35 cellular contexts compared by ENCODE assay signal in genomic region chr10:31422634-31423033, GRCh38.
DNase-seq lines count a peak whose midpoint lies in the region; FAIRE-seq and TF ChIP-seq lines count a peak whose summit lies in the region.
"Had no signal": no experiment of that assay in that cellular context is flagged by ENCODE, and none has a peak within 500 bp of the region (broad histone marks: within the 10 kb centered on the region; RNA-seq: fewer than 3 reads in every experiment).

No MANE protein-coding gene starts in this region.

- POLR2A ChIA-PET in HEK293 (lab: Yijun Ruan, JAX): no interaction called here

- peaks cover 23% of the 10 kb centered on the region for H3K36me3 Mint-ChIP-seq in activated naive CD4-positive, alpha-beta T cell treated with anti-CD3 and anti-CD28 coated beads, Interleukin-2, amount 50 U/mL, for 24 hours
- H3K36me3 Mint-ChIP-seq in chondrocyte (ENCODE audit: low read depth): no peaks in the 10 kb centered on the region
- H3K36me3 Mint-ChIP-seq: CD14-positive monocyte had no signal

- no peak for DNase-seq in activated naive CD4-positive, alpha-beta T cell (lab: John Stamatoyannopoulos, UW)
- no peak for DNase-seq in GM12891 (ENCODE audit: insufficient read length, low spot score)
- no peak for DNase-seq in SHP77 treated with DMSO at 0.1 percent for 48 hours (lab: John Stamatoyannopoulos, UW)
- no peak for DNase-seq in chondrocyte (ENCODE audit: low spot score)
- DNase-seq: 8988T; ACHN; AML-193; BE2C; C1 segment of cervical spinal cord; Caco-2; Calu3; CD4-positive, alpha-beta memory T cell; CD4-positive, alpha-beta T cell; CD4-positive, CD25-positive, alpha-beta regulatory T cell; CD8-positive, alpha-beta memory T cell; CD8-positive, alpha-beta T cell; COR-L47; DMS 273 treated with DMSO at 0.1 percent for 48 hours; DMS153; DMS53; DMS79; DMS79 treated with DMSO at 0.1 percent for 48 hours; DND-41; EL had no signal

- H3K27me3 Mint-ChIP-seq in activated naive CD4-positive, alpha-beta T cell treated with anti-CD3 and anti-CD28 coated beads, Interleukin-2, amount 50 U/mL, for 24 hours: no peaks in the 10 kb centered on the region
- H3K27me3 Mint-ChIP-seq in chondrocyte (ENCODE audit: low read depth): no peaks in the 10 kb centered on the region
- H3K27me3 Mint-ChIP-seq: B cell; CD4-positive, alpha-beta memory T cell; CD4-positive, alpha-beta T cell; CD4-positive, CD25-positive, alpha-beta regulatory T cell; CD8-positive, alpha-beta memory T cell had no signal

- H3K27ac Mint-ChIP-seq in activated naive CD4-positive, alpha-beta T cell treated with anti-CD3 and anti-CD28 coated beads, Interleukin-2, amount 50 U/mL, for 24 hours: peak overlapping the region; percentile 59
- no peak overlapping the region for H3K27ac Mint-ChIP-seq in chondrocyte (ENCODE audit: unreplicated experiment)
- H3K27ac Mint-ChIP-seq: B cell; CD4-positive, alpha-beta T cell; CD8-positive, alpha-beta memory T cell; CD8-positive, alpha-beta T cell had no signal

- H3K4me3 ChIP-seq in HEK293 (ENCODE audit: low read depth, low read length): no peak overlapping the region
- H3K4me3 ChIP-seq: A549; BLaER1; BLaER1 treated with 17β-estradiol and CSF1 and Interleukin-3, amounts not matched to agents 10 nM and 100 nM had no signal

- H3K27ac ChIP-seq in HEK293 (ENCODE audit: extremely low read depth, low read depth, low read length): no peak overlapping the region
- H3K27ac ChIP-seq: 22Rv1; A549; BLaER1; BLaER1 treated with 17β-estradiol and CSF1 and Interleukin-3, amounts not matched to agents 10 nM and 100 nM; C4-2B had no signal

- no peak for TF ChIP-seq POLR2A in GM12891 (IDR thresholded peaks at IDR 0.05; ENCODE audit: low read depth, low read length)

- no peaks in the 10 kb centered on the region for H3K9me3 Mint-ChIP-seq in activated naive CD4-positive, alpha-beta T cell treated with anti-CD3 and anti-CD28 coated beads, Interleukin-2, amount 50 U/mL, for 24 hours
- no peaks in the 10 kb centered on the region for H3K9me3 Mint-ChIP-seq in chondrocyte (ENCODE audit: low read depth)
- H3K9me3 Mint-ChIP-seq: CD4-positive, alpha-beta memory T cell; CD4-positive, alpha-beta T cell; CD8-positive, alpha-beta memory T cell had no signal

- FAIRE-seq in GM12891 (lab: Jason Lieb, UNC): peak; percentile 16
- FAIRE-seq: A204.1, A549, D721Med had no signal

- peaks cover 15% of the 10 kb centered on the region for H3K4me1 ChIP-seq in HEK293 (ENCODE audit: control insufficient read depth, insufficient read depth, low read length)
- H3K4me1 ChIP-seq: A549, Caco-2 had no signal

- H3K4me1 Mint-ChIP-seq in activated naive CD4-positive, alpha-beta T cell treated with anti-CD3 and anti-CD28 coated beads, Interleukin-2, amount 50 U/mL, for 24 hours: peaks cover 93% of the 10 kb centered on the region
- peaks cover 48% of the 10 kb centered on the region for H3K4me1 Mint-ChIP-seq in chondrocyte (ENCODE audit: low read depth)
- H3K4me1 Mint-ChIP-seq: CD14-positive monocyte had no signal

- CTCF ChIA-PET in HEK293 (lab: Yijun Ruan, JAX): no interaction called here

- no peaks in the 10 kb centered on the region for H3K36me3 ChIP-seq in HEK293 (ENCODE audit: control insufficient read depth in 2 of 2, insufficient read depth in 1 of 2, low read length in 2 of 2)
- H3K36me3 ChIP-seq: BE2C; BLaER1; BLaER1 treated with 17β-estradiol and CSF1 and Interleukin-3, amounts not matched to agents 10 nM and 100 nM had no signal

- no peaks in the 10 kb centered on the region for H3K9me3 ChIP-seq in HEK293 (ENCODE audit: control insufficient read depth, insufficient read depth, low read depth, low read length)
- H3K9me3 ChIP-seq: A549, BE2C, Caco-2 had no signal

- no peak for TF ChIP-seq CTCF in HEK293 (tag by site-specific recombination; IDR thresholded peaks at IDR 0.05)
- no peak for TF ChIP-seq CTCF in chondrocyte (IDR thresholded peaks at IDR 0.05)

- H3K4me3 Mint-ChIP-seq in activated naive CD4-positive, alpha-beta T cell treated with anti-CD3 and anti-CD28 coated beads, Interleukin-2, amount 50 U/mL, for 24 hours: no peak overlapping the region
- H3K4me3 Mint-ChIP-seq in chondrocyte (ENCODE audit: unreplicated experiment): no peak overlapping the region
- H3K4me3 Mint-ChIP-seq: B cell; CD14-positive monocyte; CD4-positive, alpha-beta memory T cell; CD4-positive, alpha-beta T cell; CD4-positive, CD25-positive, alpha-beta regulatory T cell; CD8-positive, alpha-beta T cell had no signal

TF ChIP-seq in GM12891, 5 proteins besides CTCF, POLR2A, EP300 and RAD21:
- TF ChIP-seq POU2F2 (IDR thresholded peaks at IDR 0.05; ENCODE audit: low read depth, low read length) (no peak), POLR2AphosphoS5 (IDR thresholded peaks at IDR 0.05; ENCODE audit: low read depth, low read length) (no peak), TAF1 (IDR thresholded peaks at IDR 0.05; ENCODE audit: low read depth, low read length) (no peak), SPI1 (IDR thresholded peaks at IDR 0.05; ENCODE audit: low read depth, low read length) (no peak), PAX5 (IDR thresholded peaks at IDR 0.05; ENCODE audit: insufficient read depth, low read length, severe bottlenecking) (no peak)

TF ChIP-seq in HEK293, 187 proteins besides CTCF, POLR2A, EP300 and RAD21:
- TF ChIP-seq ZNF701 (tag by site-specific recombination; IDR thresholded peaks at IDR 0.05) (peak; percentile 92), ZNF248 (tag by site-specific recombination; IDR thresholded peaks at IDR 0.05) (no peak)
